ENCODE assay signal across 16 cellular contexts in genomic region chr5:68320094-68320986, GRCh38.
DNase-seq lines count a peak whose midpoint lies in the region; ATAC-seq, FAIRE-seq and TF ChIP-seq lines count a peak whose summit lies in the region.
"Had no signal": no experiment of that assay in that cellular context is flagged by ENCODE, and none has a peak within 500 bp of the region (broad histone marks: within the 10 kb centered on the region; RNA-seq: fewer than 3 reads in every experiment).

No MANE protein-coding gene starts in this region.

- intact Hi-C loops in right lobe of liver (cut with DNase I): no loop called here
- intact Hi-C loops in ovary (cut with DNase I): no loop called here

- CTCF ChIA-PET in A549 (lab: Yijun Ruan, JAX): interaction anchor here (0.9 to 4.4 kb wide), 4 partner anchors 13 to 722 kb away, joined by 3 to 26 read pairs (median 4); no protein-coding TSS in a partner anchor

- DNase-seq in A549 (ENCODE audit: low read depth in 1 of 2, low spot score in 1 of 2) (peak; percentile 24 to 83), HK-2 (ENCODE audit: unreplicated experiment) (peak; percentile 43), astrocyte (ENCODE audit: low read depth) (no peak), right lobe of liver (peak in 1 of 3 donors; percentile 50), ovary (no peak), UCSD-AML1 (lab: John Stamatoyannopoulos, UW; ENCODE audit: unreplicated experiment) (no peak), GOT3 (lab: John Stamatoyannopoulos, UW) (no peak)
- DNase-seq: activated CD4-positive, alpha-beta T cell treated with anti-CD3 and anti-CD28 coated beads, Interleukin-2, amount 50 U/mL, for 4 hours; COR-L47; SIG-M5; stimulated activated CD4-positive, alpha-beta T cell treated with anti-CD3 and anti-CD28 coated beads, Interleukin-12 subunit alpha, Interleukin-12 subunit beta, amount 100 ng/mL, for 4 hours had no signal

- H3K27me3 ChIP-seq in astrocyte (ENCODE audit: insufficient read depth, low read length) (no peaks in the 10 kb centered on the region), right lobe of liver (no peaks in the 10 kb centered on the region), ovary (no peaks in the 10 kb centered on the region)

- no peak overlapping the region for H3K9ac ChIP-seq in astrocyte (ENCODE audit: low read length)

- TF ChIP-seq EP300 in A549 (IDR thresholded peaks at IDR 0.05) (0 out of 5 replicates have a peak, but pooled peaks of 1 of the 2 experiments have one; percentile 44), ovary (IDR thresholded peaks at IDR 0.05) (no peak)

- peaks cover 9% of the 10 kb centered on the region for H3K9me3 Mint-ChIP-seq in astrocyte (ENCODE audit: unreplicated experiment)
- H3K9me3 Mint-ChIP-seq: T-helper 2 cell treated with Interferon-gamma antibody and Interleukin-4, amounts not matched to agents 5 μg/mL and 100 μg/mL, for 36 hours had no signal

- H3K27me3 Mint-ChIP-seq in astrocyte (ENCODE audit: low read depth, unreplicated experiment): peaks cover 2% of the 10 kb centered on the region
- H3K27me3 Mint-ChIP-seq: stimulated activated naive CD8-positive, alpha-beta T cell treated with anti-CD3 and anti-CD28 coated beads, Interleukin-15, Interleukin-2, amounts not matched to agents 100 ng/mL and 50 ng/mL, for 24 hours had no signal

- H3K4me3 Mint-ChIP-seq in astrocyte (ENCODE audit: unreplicated experiment): no peak overlapping the region
- H3K4me3 Mint-ChIP-seq: stimulated activated naive CD8-positive, alpha-beta T cell treated with anti-CD3 and anti-CD28 coated beads, Interleukin-15, Interleukin-2, amounts not matched to agents 100 ng/mL and 50 ng/mL, for 24 hours; T-helper 2 cell treated with Interferon-gamma antibody and Interleukin-4, amounts not matched to agents 5 μg/mL and 100 μg/mL, for 36 hours had no signal

- H3K79me2 ChIP-seq in astrocyte (ENCODE audit: insufficient read depth, low read length): no peaks in the 10 kb centered on the region

- H3K4me1 Mint-ChIP-seq in astrocyte (ENCODE audit: low read depth, unreplicated experiment): peaks cover 13% of the 10 kb centered on the region

- ATAC-seq in A549: peak; percentile 77 to 85
- ATAC-seq in right lobe of liver: peak; percentile 51 to 95 (median 66)
- ATAC-seq in HG03521 (IDR thresholded peaks at IDR 0.05; ENCODE audit: unreplicated experiment): no peak

- FAIRE-seq in A549 (lab: Jason Lieb, UNC) (peak; percentile 72), astrocyte (lab: Jason Lieb, UNC) (no peak)
- FAIRE-seq: endometrium, urothelium cell line had no signal

- H3K4me2 ChIP-seq in A549 (peak overlapping the region; percentile 78), astrocyte (ENCODE audit: low read length) (peak overlapping the region; percentile 71)

- POLR2A ChIA-PET in A549 (lab: Yijun Ruan, JAX): no interaction called here

- H3K9me3 ChIP-seq in A549: peaks cover 6% of the 10 kb centered on the region; the same call in 1 of the 3 replicates
- H3K9me3 ChIP-seq in astrocyte (ENCODE audit: insufficient read depth, low read depth, low read length): no peaks in the 10 kb centered on the region
- no peaks in the 10 kb centered on the region for H3K9me3 ChIP-seq in right lobe of liver
- no peaks in the 10 kb centered on the region for H3K9me3 ChIP-seq in ovary

- H3K4me1 ChIP-seq in A549 (peaks cover 32% of the 10 kb centered on the region), astrocyte (ENCODE audit: insufficient read depth, low read length) (peaks cover 15% of the 10 kb centered on the region), right lobe of liver (peaks cover 0 to 6% (median 0%) of the 10 kb centered on the region in 4 donors), ovary (ENCODE audit: insufficient read depth) (peaks cover 3% of the 10 kb centered on the region)

- 55% methylated on average over 6 of the region's 6 CpGs for WGBS in A549 (ENCODE audit: missing lambda C conversion rate)
- WGBS in right lobe of liver (ENCODE audit: insufficient coverage, low coverage, low lambda C conversion rate, missing lambda C conversion rate): 78% methylated on average over 4 of the region's 6 CpGs
- WGBS in ovary, 3 donors: 44 to 60% (median 50%) methylated on average over 6 of the region's 6 CpGs

- H3K27ac ChIP-seq in A549: peak overlapping the region; percentile 80 to 82
- no peak overlapping the region for H3K27ac ChIP-seq in astrocyte (ENCODE audit: low read depth, low read length)
- no peak overlapping the region for H3K27ac ChIP-seq in right lobe of liver
- H3K27ac ChIP-seq in ovary: no peak overlapping the region

- no peak overlapping the region for H3K27ac Mint-ChIP-seq in astrocyte (ENCODE audit: unreplicated experiment)
- H3K27ac Mint-ChIP-seq: stimulated activated naive CD8-positive, alpha-beta T cell treated with anti-CD3 and anti-CD28 coated beads, Interleukin-15, Interleukin-2, amounts not matched to agents 100 ng/mL and 50 ng/mL, for 24 hours; T-helper 2 cell treated with Interferon-gamma antibody and Interleukin-4, amounts not matched to agents 5 μg/mL and 100 μg/mL, for 36 hours had no signal

- no peak overlapping the region for H2AFZ ChIP-seq in astrocyte (ENCODE audit: low read depth, low read length)

- no peaks in the 10 kb centered on the region for H3K36me3 Mint-ChIP-seq in astrocyte (ENCODE audit: low read depth, unreplicated experiment)

- H3K36me3 ChIP-seq in astrocyte (ENCODE audit: insufficient read depth, low read length) (no peaks in the 10 kb centered on the region), right lobe of liver (no peaks in the 10 kb centered on the region), ovary (no peaks in the 10 kb centered on the region)

- H3K4me3 ChIP-seq in A549: peak overlapping the region; percentile 18; the same call in 1 of the 3 replicates
- no peak overlapping the region for H3K4me3 ChIP-seq in astrocyte (ENCODE audit: insufficient read depth, low read depth, low read length)
- no peak overlapping the region for H3K4me3 ChIP-seq in right lobe of liver
- no peak overlapping the region for H3K4me3 ChIP-seq in ovary

- no peak for TF ChIP-seq POLR2A in A549 (IDR thresholded peaks at IDR 0.05; ENCODE audit: low read length)
- no peak for TF ChIP-seq POLR2A in right lobe of liver (IDR thresholded peaks at IDR 0.05)
- TF ChIP-seq POLR2A in ovary (IDR thresholded peaks at IDR 0.05): no peak

- TF ChIP-seq CTCF in A549 (IDR thresholded peaks at IDR 0.05) (no peak), astrocyte (IDR thresholded peaks at IDR 0.05; ENCODE audit: insufficient read depth, low read depth, low read length) (no peak), right lobe of liver (IDR thresholded peaks at IDR 0.05) (no peak), ovary (IDR thresholded peaks at IDR 0.05) (no peak)

- no peaks in the 10 kb centered on the region for H4K20me1 ChIP-seq in astrocyte (ENCODE audit: insufficient read depth, low read length)

- peak; percentile 1 to 19; a peak in 1 of 5 replicates for TF ChIP-seq RAD21 in A549 (conservative IDR thresholded peaks at IDR 0.05 in 1 of 2, IDR thresholded peaks at IDR 0.05 in 1 of 2)

TF ChIP-seq in A549, 52 proteins besides CTCF, POLR2A, EP300 and RAD21:
- TF ChIP-seq MAFK (IDR thresholded peaks at IDR 0.05; ENCODE audit: partially characterized antibody): peak; percentile 20
- peak; percentile 59; the same call in 1 of the 2 replicates for TF ChIP-seq MAX (IDR thresholded peaks at IDR 0.05)
- no peak for TF ChIP-seq ZC3H11A (IDR thresholded peaks at IDR 0.05)
- peak; percentile 58; the same call in 1 of the 2 replicates for TF ChIP-seq FOXS1 (CRISPR knock-in tag; IDR thresholded peaks at IDR 0.05)
- TF ChIP-seq GATA3 (IDR thresholded peaks at IDR 0.05; ENCODE audit: borderline replicate concordance): peak; percentile 86
- peak; percentile 53; the same call in 1 of the 2 replicates for TF ChIP-seq FOSL2 (IDR thresholded peaks at IDR 0.05)
- peak; percentile 70 for TF ChIP-seq FOSL2 (CRISPR knock-in tag; IDR thresholded peaks at IDR 0.05)
- peak; percentile 80 for TF ChIP-seq JUNB (IDR thresholded peaks at IDR 0.05)
- no peak for TF ChIP-seq ZFP36 (IDR thresholded peaks at IDR 0.05; ENCODE audit: borderline replicate concordance, partially characterized antibody)

Comparison
In these comparisons a context has a peak if more than half of its experiments do, and no peak if none do; other contexts are left out.
1. DNase-seq: peak in A549 (2 of 2) and HK-2 (single experiment); none in astrocyte (single experiment), ovary (0 of 5), UCSD-AML1 (single experiment) and GOT3 (single experiment).
2. H3K27ac ChIP-seq: peak in A549 (2 of 2); none in astrocyte (single experiment), right lobe of liver (0 of 3) and ovary (0 of 2).